Comparison of ENCODE assay signal across 24 cellular contexts in the genomic region with DNA sequence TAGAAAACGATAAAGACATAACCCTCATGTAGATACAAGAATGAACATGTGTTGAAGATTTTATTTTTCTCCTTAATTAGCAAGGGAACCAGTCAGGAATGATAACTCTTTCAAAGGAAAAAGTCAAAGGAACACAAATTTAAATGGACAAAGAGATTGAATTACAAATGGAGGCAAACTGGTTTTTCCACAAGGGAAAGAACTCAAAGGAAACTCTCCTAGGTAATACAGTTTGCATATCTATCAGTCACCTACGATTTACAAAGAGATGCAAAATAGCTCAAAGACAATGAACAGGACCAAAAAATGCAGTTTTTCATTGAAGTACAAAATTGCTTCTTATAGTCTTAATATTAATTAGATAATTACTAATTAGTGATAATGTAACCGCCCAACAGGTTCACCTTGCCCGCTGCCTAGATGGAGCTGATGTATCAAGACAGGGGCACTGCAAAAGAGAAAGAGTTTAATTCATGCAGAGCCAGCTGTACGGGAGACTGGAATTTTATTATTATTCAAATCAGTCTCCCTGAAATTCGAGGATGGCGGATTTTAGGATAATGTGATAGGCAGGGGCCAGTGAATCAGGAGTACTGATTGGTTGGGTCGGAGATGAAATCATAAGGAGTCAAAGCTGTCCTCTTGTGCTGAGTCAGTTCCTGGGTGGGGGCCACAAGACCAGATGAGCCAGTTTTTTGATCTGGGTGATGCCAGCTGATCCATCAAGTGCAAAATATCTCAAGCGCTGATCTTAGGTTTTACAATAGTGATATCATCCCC.
DNase-seq lines count a peak whose midpoint lies in the region; ATAC-seq and TF ChIP-seq lines count a peak whose summit lies in the region.
"Had no signal": no experiment of that assay in that cellular context is flagged by ENCODE, and none has a peak within 500 bp of the region (broad histone marks: within the 10 kb centered on the region; RNA-seq: fewer than 3 reads in every experiment).

No MANE protein-coding gene starts in this region.

- H3K4me1 ChIP-seq in HUES6 (ENCODE audit: control insufficient read depth, insufficient read depth, low read length) (peaks cover 13% of the 10 kb centered on the region), PC-9 (replicated peaks; ENCODE audit: insufficient read depth) (peaks cover 33% of the 10 kb centered on the region), foreskin keratinocyte (no peaks in the 10 kb centered on the region), smooth muscle cell (ENCODE audit: low read depth) (no peaks in the 10 kb centered on the region), tibial nerve (no peaks in the 10 kb centered on the region), colonic mucosa (no peaks in the 10 kb centered on the region)
- H3K4me1 ChIP-seq: breast epithelium had no signal

- no TSS peak for BruUV-seq in PC-9 (replicated peaks; lab: Mats Ljungman, UMichigan)

- TF ChIP-seq CTCF in PC-9 (conservative IDR thresholded peaks at IDR 0.05), result no peak
- TF ChIP-seq CTCF in foreskin keratinocyte (conservative IDR thresholded peaks at IDR 0.05), result no peak
- no peak for TF ChIP-seq CTCF in smooth muscle cell (IDR thresholded peaks at IDR 0.05; ENCODE audit: borderline replicate concordance, insufficient read depth, poor library complexity, severe bottlenecking)
- no peak for TF ChIP-seq CTCF in tibial nerve (IDR thresholded peaks at IDR 0.05)
- TF ChIP-seq CTCF in colonic mucosa (IDR thresholded peaks at IDR 0.05), result no peak

- H3K27me3 ChIP-seq in HUES6 (ENCODE audit: control insufficient read depth, insufficient read depth, low read length) (no peaks in the 10 kb centered on the region), PC-9 (ENCODE audit: insufficient read depth, low read depth) (no peaks in the 10 kb centered on the region), foreskin keratinocyte (no peaks in the 10 kb centered on the region), smooth muscle cell (ENCODE audit: low read depth) (no peaks in the 10 kb centered on the region), tibial nerve (no peaks in the 10 kb centered on the region), colonic mucosa (no peaks in the 10 kb centered on the region)
- H3K27me3 ChIP-seq: breast epithelium had no signal

- no peak for TF ChIP-seq EP300 in tibial nerve (IDR thresholded peaks at IDR 0.05)

- no peaks in the 10 kb centered on the region for H3K79me2 ChIP-seq in PC-9 (ENCODE audit: low read depth)
- no peaks in the 10 kb centered on the region for H3K79me2 ChIP-seq in smooth muscle cell (ENCODE audit: low read depth)

- DNase-seq in PC-9 (peak; percentile 71 to 95), foreskin keratinocyte (peak; percentile 50 to 79), smooth muscle cell (lab: John Stamatoyannopoulos, UW; ENCODE audit: unreplicated experiment) (no peak), tibial nerve (ENCODE audit: low spot score in 2 of 2) (no peak), colonic mucosa (no peak)
- no peak for DNase-seq in activated CD4-positive, alpha-beta T cell treated with anti-CD3 and anti-CD28 coated beads, Interleukin-2, amount 50 U/mL, for 4 hours
- DNase-seq: activated CD8-positive, alpha-beta T cell treated with anti-CD3 and anti-CD28 coated beads for 36 hours; activated T-cell treated with anti-CD3 and anti-CD28 coated beads, Interleukin-2, amount 50 U/mL, for 1 hour; AML-193; CD8-positive, alpha-beta memory T cell; cortex of kidney; DMS79; kidney; NCI-H2107; NCI-H524 treated with DMSO at 0.1 percent for 48 hours; stimulated activated CD4-positive, alpha-beta T cell treated with anti-CD3 and anti-CD28 coated beads, Interleukin-2, amount 100 ng/mL, for 48 hours; stimulated activated naive B cell treated with anti-CD40 and anti-IgM and Interleukin-4, amounts not matched to agents 10 μg/mL and 1 μg/mL and 100 μg/mL, for 72 hours; T1000 had no signal

- H3K36me3 ChIP-seq in HUES6 (ENCODE audit: control insufficient read depth, insufficient read depth, low read length), result no peaks in the 10 kb centered on the region
- H3K36me3 ChIP-seq in PC-9 (ENCODE audit: low read depth), result no peaks in the 10 kb centered on the region
- H3K36me3 ChIP-seq in smooth muscle cell (ENCODE audit: low read depth), result no peaks in the 10 kb centered on the region
- no peaks in the 10 kb centered on the region for H3K36me3 ChIP-seq in tibial nerve
- no peaks in the 10 kb centered on the region for H3K36me3 ChIP-seq in colonic mucosa
- H3K36me3 ChIP-seq: breast epithelium, thoracic aorta had no signal

- H3K4me3 ChIP-seq in HUES6 (ENCODE audit: low read depth, low read length) (peak overlapping the region; percentile 22), PC-9 (peak overlapping the region; percentile 6; the same call in 1 of the 2 replicates), smooth muscle cell (no peak overlapping the region), tibial nerve (no peak overlapping the region), colonic mucosa (no peak overlapping the region)
- H3K4me3 ChIP-seq: breast epithelium, GM12878, skin epidermis, thoracic aorta had no signal

- peak overlapping the region; percentile 95 for H3K27ac ChIP-seq in HUES6 (ENCODE audit: low read depth, low read length)
- H3K27ac ChIP-seq in PC-9, result peak overlapping the region; percentile 59
- H3K27ac ChIP-seq in foreskin keratinocyte, result no peak overlapping the region
- H3K27ac ChIP-seq in smooth muscle cell (ENCODE audit: low read depth), result peak overlapping the region; percentile 2
- no peak overlapping the region for H3K27ac ChIP-seq in tibial nerve
- no peak overlapping the region for H3K27ac ChIP-seq in colonic mucosa
- H3K27ac ChIP-seq: breast epithelium, thoracic aorta had no signal

- H3K9me3 ChIP-seq in HUES6 (ENCODE audit: control insufficient read depth, insufficient read depth, low read depth, low read length) (peaks cover 10% of the 10 kb centered on the region; the same call in 1 of the 2 replicates), PC-9 (ENCODE audit: insufficient read depth, low read depth) (peaks cover 16% of the 10 kb centered on the region), smooth muscle cell (replicated peaks; ENCODE audit: low read depth) (no peaks in the 10 kb centered on the region), tibial nerve (peaks cover 0 to 10% (median 0%) of the 10 kb centered on the region in 4 donors), colonic mucosa (no peaks in the 10 kb centered on the region)
- H3K9me3 ChIP-seq: thoracic aorta had no signal

- H3F3A ChIP-seq in PC-9 (ENCODE audit: insufficient read depth, low read depth) (peaks cover 27% of the 10 kb centered on the region), smooth muscle cell (ENCODE audit: low read depth) (no peaks in the 10 kb centered on the region)

- H3K9ac ChIP-seq in HUES6 (ENCODE audit: low read length) (peak overlapping the region; percentile 57), smooth muscle cell (ENCODE audit: low read depth) (no peak overlapping the region), colonic mucosa (ENCODE audit: low read depth in 2 of 2, low read length in 2 of 2) (no peak overlapping the region)

- CTCF ChIA-PET in PC-9 (lab: Charles Lee), result interaction anchor here (0.7 kb wide), 1 partner anchor 207 kb away, joined by 4 read pairs; no protein-coding TSS in a partner anchor

- 0 out of 2 replicates have a peak overlapping the region, but pooled peaks have one; percentile 33 for H2AFZ ChIP-seq in PC-9
- no peak overlapping the region for H2AFZ ChIP-seq in smooth muscle cell (ENCODE audit: low read depth)

- H4K20me1 ChIP-seq in PC-9 (ENCODE audit: insufficient read depth) (no peaks in the 10 kb centered on the region), smooth muscle cell (ENCODE audit: low read depth) (no peaks in the 10 kb centered on the region)

- H3K4me2 ChIP-seq in PC-9 (peak overlapping the region; percentile 55), smooth muscle cell (no peak overlapping the region)

- TF ChIP-seq POLR2A in tibial nerve (IDR thresholded peaks at IDR 0.05), result no peak

- ATAC-seq in foreskin keratinocyte, result peak; percentile 74
- ATAC-seq: activated CD4-positive, CD25-positive, alpha-beta regulatory T cell treated with anti-CD3 and anti-CD28 coated beads, Interleukin-2, amount 50 U/mL, for 24 hours; activated CD8-positive, alpha-beta T cell treated with anti-CD3 and anti-CD28 coated beads for 36 hours; GM12878; stimulated activated naive B cell treated with anti-CD40 and anti-IgM and Interleukin-4, amounts not matched to agents 10 μg/mL and 1 μg/mL and 100 μg/mL, for 72 hours had no signal

- WGBS in smooth muscle cell (ENCODE audit: low lambda C conversion rate), result 44% methylated on average over 9 of the region's 9 CpGs
- WGBS in tibial nerve, 2 donors, result 56 to 61% methylated on average over 9 of the region's 9 CpGs

- H3K9me2 ChIP-seq in PC-9 (ENCODE audit: insufficient read depth), result no peaks in the 10 kb centered on the region

- intact Hi-C loops in PC-9 (cut with micrococcal nuclease; ENCODE audit: unreplicated experiment) (loop anchor here (1.0 to 2.0 kb wide), 2 partner anchors 50 to 62 kb away; no protein-coding TSS in a partner anchor), colonic mucosa (cut with DNase I) (no loop called here)

- POLR2A ChIA-PET in PC-9 (lab: Charles Lee; ENCODE audit: unreplicated experiment), result interaction anchor here (0.6 kb wide), 1 partner anchor 47 kb away, joined by 3 read pairs; no protein-coding TSS in a partner anchor

Comparison
In these comparisons a context has a peak if more than half of its experiments do, and no peak if none do; other contexts are left out.
1. H3K27ac ChIP-seq: peak in HUES6 (single experiment), PC-9 (single experiment) and smooth muscle cell (single experiment); none in foreskin keratinocyte (single experiment), tibial nerve (0 of 4) and colonic mucosa (single experiment).
2. H3K4me3 ChIP-seq: peak in HUES6 (single experiment) and PC-9 (single experiment); none in smooth muscle cell (single experiment), tibial nerve (0 of 4) and colonic mucosa (single experiment).
3. DNase-seq: peak in PC-9 (2 of 2) and foreskin keratinocyte (2 of 2); none in smooth muscle cell (single experiment), activated CD4-positive, alpha-beta T cell treated with anti-CD3 and anti-CD28 coated beads, Interleukin-2, amount 50 U/mL, for 4 hours (0 of 2), tibial nerve (0 of 2) and colonic mucosa (single experiment).